In genomic region chr21:42496120-42496838, GRCh38 we compare ENCODE assay signal across 8 cellular contexts. TPM values are rescaled to one million over a fixed set of nuclear protein-coding genes. Genes with fewer than 3 reads are reported as not detected.
DNase-seq lines count a peak whose midpoint lies in the region; FAIRE-seq and TF ChIP-seq lines count a peak whose summit lies in the region.

Gene RSPH1 (minus strand): TSS chr21:42496224. CDS start chr21:42496186, 38 bp downstream.

- peaks cover under 1% of the 10 kb centered on the region; the same call in 1 of the 2 replicates for H3K27me3 ChIP-seq in SJSA1 (replicated peaks)
- peaks cover 10% of the 10 kb centered on the region for H3K27me3 ChIP-seq in neuron (ENCODE audit: insufficient read depth, low read length)

- no peaks in the 10 kb centered on the region for H3K36me3 ChIP-seq in SJSA1
- no peaks in the 10 kb centered on the region for H3K36me3 ChIP-seq in neuron (ENCODE audit: insufficient read depth, low read length)

- CTCF ChIA-PET in activated naive CD4-positive, alpha-beta T cell treated with anti-CD3 and anti-CD28 coated beads for 36 hours (lab: Charles Lee), result interaction anchor here (1.1 kb wide), 1 partner anchor 18 kb away, joined by 3 read pairs; no protein-coding TSS in a partner anchor

- no peak within 1 kb of the TSS for H3K27ac ChIP-seq in SJSA1

- intact Hi-C loops in activated naive CD4-positive, alpha-beta T cell treated with anti-CD3 and anti-CD28 coated beads for 36 hours (cut with micrococcal nuclease), result loop anchor here (1.0 to 2.0 kb wide), 3 partner anchors 19 to 31 kb away; no protein-coding TSS in a partner anchor

- peak within 1 kb of the TSS; percentile 84 for H3K27ac Mint-ChIP-seq in activated naive CD4-positive, alpha-beta T cell treated with anti-CD3 and anti-CD28 coated beads for 36 hours

- H3K9me3 Mint-ChIP-seq in activated naive CD4-positive, alpha-beta T cell treated with anti-CD3 and anti-CD28 coated beads for 36 hours, result no peaks in the 10 kb centered on the region

- peak within 1 kb of the TSS; percentile 89 for H3K4me3 Mint-ChIP-seq in activated naive CD4-positive, alpha-beta T cell treated with anti-CD3 and anti-CD28 coated beads for 36 hours

- H3K4me3 ChIP-seq in HFF-Myc (replicated peaks; ENCODE audit: low read depth, low read length) (peak within 1 kb of the TSS; percentile 55), SJSA1 (peak within 1 kb of the TSS; percentile 39), neuron (ENCODE audit: low read length) (peak within 1 kb of the TSS; percentile 69)

- no peaks in the 10 kb centered on the region for H3K27me3 Mint-ChIP-seq in activated naive CD4-positive, alpha-beta T cell treated with anti-CD3 and anti-CD28 coated beads for 36 hours (ENCODE audit: low read depth)

- peak; percentile 99 for FAIRE-seq in frontal cortex (lab: Jason Lieb, UNC)

- H3K36me3 Mint-ChIP-seq in activated naive CD4-positive, alpha-beta T cell treated with anti-CD3 and anti-CD28 coated beads for 36 hours (ENCODE audit: low read depth), result no peaks in the 10 kb centered on the region

- DNase-seq in GM04503 (ENCODE audit: low read depth) (peak; percentile 79), HFF-Myc (ENCODE audit: extremely low read depth, low read depth) (peak; percentile 94), MV-4-11 (lab: John Stamatoyannopoulos, UW) (peak; percentile 98), SJSA1 (ENCODE audit: low read depth in 1 of 2, low spot score in 2 of 2) (peak; percentile 98 to 99), frontal cortex (ENCODE audit: low spot score in 2 of 2) (peak; percentile 94 to 98), stromal cell of bone marrow (ENCODE audit: low read depth) (peak; percentile 98)
- DNase-seq in activated naive CD4-positive, alpha-beta T cell treated with anti-CD3 and anti-CD28 coated beads for 36 hours, result peak; percentile 100

- H3K4me1 ChIP-seq in SJSA1 (replicated peaks) (peaks cover 6% of the 10 kb centered on the region; the same call in 1 of the 2 replicates), neuron (ENCODE audit: insufficient read depth, low read length) (peaks cover 20% of the 10 kb centered on the region)

- no peaks in the 10 kb centered on the region for H3K9me3 ChIP-seq in SJSA1 (replicated peaks)
- H3K9me3 ChIP-seq in neuron (ENCODE audit: low read length), result no peaks in the 10 kb centered on the region

- peaks cover 24% of the 10 kb centered on the region for H3K4me1 Mint-ChIP-seq in activated naive CD4-positive, alpha-beta T cell treated with anti-CD3 and anti-CD28 coated beads for 36 hours (ENCODE audit: low read depth)

- peak within 1 kb of the TSS; percentile 81 for H2AFZ ChIP-seq in neuron (ENCODE audit: low read depth, low read length)

- TF ChIP-seq CTCF in HFF-Myc (IDR thresholded peaks at IDR 0.05; ENCODE audit: low read depth, low read length, missing control alignments), result no peak

RNA-seq across cellular contexts. Expression of gene RSPH1, which starts in this region (rescaled TPM):
- not detected in 2 replicates for total RNA-seq in SJSA1 (2014; rRNA removed; shearing (Covaris generic))
- total RNA-seq in activated naive CD4-positive, alpha-beta T cell treated with anti-CD3 and anti-CD28 coated beads for 36 hours, result under 1 TPM in 1 of 2 experiments, not detected in 1; 0.22 TPM
- total RNA-seq in frontal cortex, result 0.41 TPM

Comparison
In these comparisons a context has a peak if more than half of its experiments do, and no peak if none do; other contexts are left out.
1. Peak in DNase-seq and H3K4me3 ChIP-seq in SJSA1; RNA of the gene not detected or under 1 TPM.
2. Peak in DNase-seq in activated naive CD4-positive, alpha-beta T cell treated with anti-CD3 and anti-CD28 coated beads for 36 hours; RNA of the gene not detected or under 1 TPM.
3. Peak in DNase-seq in frontal cortex; RNA of the gene not detected or under 1 TPM.